In the genomic region with DNA sequence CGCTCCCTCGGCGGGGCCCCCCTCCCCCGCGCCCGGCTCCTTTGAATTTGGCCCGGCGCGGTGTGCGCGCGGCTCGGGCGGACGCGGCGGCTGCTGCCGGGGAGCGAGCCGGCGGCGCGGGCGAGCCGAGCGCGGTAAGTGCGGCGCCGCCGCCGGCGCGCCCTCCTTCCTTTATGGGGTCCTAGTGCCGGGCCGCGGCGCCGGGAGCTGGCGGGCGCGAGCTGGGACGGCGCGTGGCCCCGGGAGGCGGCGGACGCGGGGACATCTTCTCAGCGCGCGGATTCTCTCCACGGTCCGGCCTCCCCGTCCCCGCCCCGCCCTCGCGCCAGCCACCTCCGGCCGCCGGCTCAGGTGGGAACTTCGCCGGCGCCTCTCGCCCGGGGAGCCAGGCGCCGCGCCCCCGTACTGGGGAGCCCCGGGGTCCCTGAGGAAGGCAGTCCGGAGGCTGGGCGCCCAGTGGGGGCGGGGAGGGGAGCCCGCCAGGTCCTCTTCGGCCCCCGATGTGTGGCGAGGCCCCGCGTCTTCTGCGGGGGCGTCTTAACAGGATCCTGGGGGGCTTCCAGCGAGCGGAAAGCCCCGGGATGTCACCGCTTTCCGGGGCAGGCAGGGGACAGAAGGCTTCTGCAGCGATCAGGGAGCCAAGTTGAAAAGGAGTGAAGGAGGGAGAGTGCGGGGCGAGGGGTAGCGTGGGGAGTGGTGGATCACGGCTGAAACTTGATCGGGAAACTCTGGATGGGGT, we compare ENCODE assay signal across 8 cellular contexts.
A peak's percentile ranks its signal among the peaks of the same experiment; 100 is the strongest.
DNase-seq lines count a peak whose midpoint lies in the region; ATAC-seq, FAIRE-seq and TF ChIP-seq lines count a peak whose summit lies in the region.

No MANE protein-coding gene starts in this region.

- H3K4me1 ChIP-seq in adrenal gland (replicated peaks in 1 of 2) (peaks cover 16 to 22% of the 10 kb centered on the region in 2 donors), kidney (ENCODE audit: control insufficient read depth in 1 of 2, insufficient read depth in 1 of 2, low read depth in 1 of 2, low read length in 2 of 2) (peaks cover 0 to 6% of the 10 kb centered on the region in 2 donors), thyroid gland (peaks cover 0 to 13% of the 10 kb centered on the region in 2 donors)

- no peaks in the 10 kb centered on the region for H3K36me3 ChIP-seq in adrenal gland (replicated peaks in 1 of 2)
- no peaks in the 10 kb centered on the region for H3K36me3 ChIP-seq in kidney (ENCODE audit: control insufficient read depth in 1 of 2, insufficient read depth in 2 of 2, low read length in 2 of 2)
- H3K36me3 ChIP-seq in thyroid gland, result no peaks in the 10 kb centered on the region

- TF ChIP-seq POLR2A in adrenal gland (IDR thresholded peaks at IDR 0.05) (no peak), thyroid gland (IDR thresholded peaks at IDR 0.05) (peak in 1 of 2 donors; percentile 5)

- H3K4me3 ChIP-seq in adrenal gland (peak overlapping the region in 3 of 4 donors; percentile 9 to 82 (median 73)), kidney (ENCODE audit: low read length in 2 of 2) (peak overlapping the region in 1 of 2 donors; percentile 53), thyroid gland (replicated peaks in 1 of 3) (peak overlapping the region in 2 of 3 donors; percentile 62 to 68)

- H3K9ac ChIP-seq in kidney (ENCODE audit: low read length in 2 of 2), result peak overlapping the region in 1 of 2 donors; percentile 51

- FAIRE-seq in kidney (lab: Jason Lieb, UNC), result no peak

- TF ChIP-seq CTCF in adrenal gland (IDR thresholded peaks at IDR 0.05) (no peak), kidney (IDR thresholded peaks at IDR 0.05; ENCODE audit: borderline replicate concordance, extremely low read depth, insufficient read depth) (no peak), thyroid gland (IDR thresholded peaks at IDR 0.05) (no peak)

- H3K27ac ChIP-seq in adrenal gland, result peak overlapping the region in 2 of 5 donors; percentile 50 to 80
- H3K27ac ChIP-seq in kidney (ENCODE audit: low read depth in 2 of 2, low read length in 2 of 2), result no peak overlapping the region
- peak overlapping the region in 1 of 3 donors; percentile 56 for H3K27ac ChIP-seq in thyroid gland

- peak; percentile 50 for ATAC-seq in GM18502 (IDR thresholded peaks at IDR 0.05; ENCODE audit: poor library complexity, unreplicated experiment)
- peak; percentile 39 for ATAC-seq in HG03159 (IDR thresholded peaks at IDR 0.05; ENCODE audit: unreplicated experiment)
- ATAC-seq in HG02885 (IDR thresholded peaks at IDR 0.05; ENCODE audit: poor library complexity, unreplicated experiment), result no peak

- 1 to 5% (median 2%) methylated on average over 20 to 95 of the region's 95 CpGs for WGBS in adrenal gland, 4 donors
- 2 to 5% methylated on average over 27 to 33 of the region's 95 CpGs for WGBS in thyroid gland, 2 donors

- DNase-seq in adrenal gland (peak in 6 of 7 donors; percentile 15 to 40 (median 19)), kidney (peak; percentile 76), thyroid gland (peak; percentile 35 to 41), NCI-H2029 (lab: John Stamatoyannopoulos, UW) (no peak), NCI-H510A (lab: John Stamatoyannopoulos, UW) (no peak)

- intact Hi-C loops in adrenal gland (cut with DNase I) (no loop called here), kidney (cut with DNase I) (no loop called here), thyroid gland (cut with DNase I) (no loop called here)

- H3K27me3 ChIP-seq in adrenal gland (no peaks in the 10 kb centered on the region), thyroid gland (no peaks in the 10 kb centered on the region)

- H3K9me3 ChIP-seq in adrenal gland (replicated peaks in 1 of 3), result no peaks in the 10 kb centered on the region
- H3K9me3 ChIP-seq in kidney (ENCODE audit: control insufficient read depth in 1 of 2, low read length in 2 of 2), result no peaks in the 10 kb centered on the region
- H3K9me3 ChIP-seq in thyroid gland, result no peaks in the 10 kb centered on the region

Comparison
In these comparisons a context has a peak if more than half of its experiments do, and no peak if none do; other contexts are left out.
1. DNase-seq: peak in adrenal gland (6 of 7), kidney (single experiment) and thyroid gland (2 of 2); none in NCI-H2029 (single experiment) and NCI-H510A (single experiment).